In the genomic region with DNA sequence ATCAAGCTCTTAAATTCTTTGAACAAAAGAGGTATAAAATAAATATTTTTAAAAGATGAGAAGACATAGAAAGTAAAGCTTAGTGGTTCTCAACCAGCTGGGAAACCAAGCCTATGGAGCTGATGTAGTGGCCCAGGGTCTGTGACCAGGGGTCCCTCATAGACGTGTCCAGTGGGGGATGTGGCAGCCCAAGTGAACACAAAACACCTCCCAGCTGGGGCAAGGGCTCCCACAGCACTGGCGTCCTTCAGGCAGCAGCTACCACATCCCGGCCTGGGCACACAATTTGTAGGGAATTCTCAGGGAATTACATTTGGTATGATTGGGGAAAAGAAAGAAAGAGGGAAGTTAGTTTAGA, we compare ENCODE assay signal across 14 cellular contexts.
"Had no signal": no experiment of that assay in that cellular context is flagged by ENCODE, and none has a peak within 500 bp of the region (broad histone marks: within the 10 kb centered on the region; RNA-seq: fewer than 3 reads in every experiment).

No MANE protein-coding gene starts in this region.

- H3K27me3 ChIP-seq: ascending aorta, gastroesophageal sphincter, heart right ventricle, neutrophil, tibial artery had no signal

- H3K4me3 Mint-ChIP-seq: activated naive CD8-positive, alpha-beta T cell treated with anti-CD3 and anti-CD28 coated beads, Interleukin-2, amount 50 U/mL, for 24 hours; naive B cell; stimulated activated memory B cell treated with anti-CD40 and anti-IgM and Interleukin-4, amounts not matched to agents 10 μg/mL and 1 μg/mL and 100 μg/mL, for 72 hours had no signal

- DNase-seq: activated CD4-positive, alpha-beta T cell treated with anti-CD3 and anti-CD28 coated beads, Interleukin-2, amount 50 U/mL, for 4 hours; activated naive CD8-positive, alpha-beta T cell treated with anti-CD3 and anti-CD28 coated beads, Interleukin-2, amount 50 U/mL, for 24 hours; heart right ventricle; left colon; lower lobe of right lung; naive B cell; stimulated activated CD4-positive, alpha-beta T cell treated with anti-CD3 and anti-CD28 coated beads, Interleukin-12 subunit alpha, Interleukin-12 subunit beta, amount 100 ng/mL, for 4 hours; SW 1271; tibial artery had no signal

- H3K27me3 Mint-ChIP-seq: activated naive CD8-positive, alpha-beta T cell treated with anti-CD3 and anti-CD28 coated beads, Interleukin-2, amount 50 U/mL, for 24 hours; naive B cell; stimulated activated memory B cell treated with anti-CD40 and anti-IgM and Interleukin-4, amounts not matched to agents 10 μg/mL and 1 μg/mL and 100 μg/mL, for 72 hours had no signal

- H3K27ac ChIP-seq: ascending aorta, gastroesophageal sphincter, heart right ventricle, lower lobe of right lung, neutrophil, parathyroid adenoma, tibial artery had no signal

- H3K79me2 ChIP-seq: parathyroid adenoma had no signal

- H3K9me3 Mint-ChIP-seq: activated naive CD8-positive, alpha-beta T cell treated with anti-CD3 and anti-CD28 coated beads, Interleukin-2, amount 50 U/mL, for 24 hours; stimulated activated memory B cell treated with anti-CD40 and anti-IgM and Interleukin-4, amounts not matched to agents 10 μg/mL and 1 μg/mL and 100 μg/mL, for 72 hours had no signal

- H3K4me1 ChIP-seq: ascending aorta, parathyroid adenoma had no signal

- H3K36me3 Mint-ChIP-seq: naive B cell; stimulated activated memory B cell treated with anti-CD40 and anti-IgM and Interleukin-4, amounts not matched to agents 10 μg/mL and 1 μg/mL and 100 μg/mL, for 72 hours had no signal

- ATAC-seq: left colon had no signal

- H3K36me3 ChIP-seq: ascending aorta, gastroesophageal sphincter, heart right ventricle, lower lobe of right lung, neutrophil, tibial artery had no signal

- H3K27ac Mint-ChIP-seq: activated naive CD8-positive, alpha-beta T cell treated with anti-CD3 and anti-CD28 coated beads, Interleukin-2, amount 50 U/mL, for 24 hours; naive B cell had no signal

- H3K9me3 ChIP-seq: ascending aorta, gastroesophageal sphincter, heart right ventricle, lower lobe of right lung, neutrophil, tibial artery had no signal

- H2AFZ ChIP-seq: parathyroid adenoma had no signal

- H3K4me3 ChIP-seq: ascending aorta, gastroesophageal sphincter, heart right ventricle, lower lobe of right lung, tibial artery had no signal
